26 cellular contexts compared by ENCODE assay signal in genomic region chr15:80755884-80756283, GRCh38. TPM values are rescaled to one million over a fixed set of nuclear protein-coding genes. Genes with fewer than 3 reads are reported as not detected.
"Had no signal": no experiment of that assay in that cellular context is flagged by ENCODE, and none has a peak within 500 bp of the region (broad histone marks: within the 10 kb centered on the region; RNA-seq: fewer than 3 reads in every experiment).

No MANE protein-coding gene starts in this region.

- H3K4me1 Mint-ChIP-seq: activated CD4-positive, alpha-beta T cell treated with anti-CD3 and anti-CD28 coated beads for 36 hours; activated naive CD8-positive, alpha-beta T cell treated with anti-CD3 and anti-CD28 coated beads for 36 hours had no signal

- H3K9me3 Mint-ChIP-seq: activated naive CD4-positive, alpha-beta T cell treated with anti-CD3 and anti-CD28 coated beads for 36 hours; activated naive CD8-positive, alpha-beta T cell treated with anti-CD3 and anti-CD28 coated beads for 36 hours; nephron progenitor cell; T-helper 2 cell treated with Interferon-gamma antibody and Interleukin-4, amounts not matched to agents 5 μg/mL and 100 μg/mL, for 36 hours had no signal

- H3K27me3 Mint-ChIP-seq: activated CD4-positive, alpha-beta T cell treated with anti-CD3 and anti-CD28 coated beads for 36 hours; activated naive CD8-positive, alpha-beta T cell treated with anti-CD3 and anti-CD28 coated beads for 36 hours; progenitor cell of endocrine pancreas had no signal

- FAIRE-seq: endothelial cell of umbilical vein had no signal

- H3K4me3 Mint-ChIP-seq: activated CD4-positive, alpha-beta T cell treated with anti-CD3 and anti-CD28 coated beads for 36 hours; activated CD8-positive, alpha-beta memory T cell treated with anti-CD3 and anti-CD28 coated beads, Interleukin-2, amount 10 ng/mL, durations not matched to agents 7 days and 5 days; activated CD8-positive, alpha-beta T cell treated with anti-CD3 and anti-CD28 coated beads, Interleukin-2, amount 10 ng/mL, durations not matched to agents 7 days and 5 days; activated naive CD4-positive, alpha-beta T cell treated with anti-CD3 and anti-CD28 coated beads for 36 hours; activated naive CD8-positive, alpha-beta T cell treated with anti-CD3 and anti-CD28 coated beads for 36 hours; nephron progenitor cell; T-helper 2 cell treated with Interferon-gamma antibody and Interleukin-4, amounts not matched to agents 5 μg/mL and 100 μg/mL, for 36 hours had no signal

- DNase-seq: activated CD4-positive, alpha-beta T cell treated with anti-CD3 and anti-CD28 coated beads for 36 hours; activated CD4-positive, CD25-positive, alpha-beta regulatory T cell; activated CD8-positive, alpha-beta memory T cell treated with anti-CD3 and anti-CD28 coated beads, Interleukin-2, amount 10 ng/mL, durations not matched to agents 7 days and 5 days; activated CD8-positive, alpha-beta T cell treated with anti-CD3 and anti-CD28 coated beads, Interleukin-2, amount 10 ng/mL, durations not matched to agents 7 days and 5 days; activated effector memory CD4-positive, alpha-beta T cell treated with Interleukin-2 at 50 U/mL for 16 hours; activated naive CD4-positive, alpha-beta T cell treated with anti-CD3 and anti-CD28 coated beads for 36 hours; activated naive CD8-positive, alpha-beta T cell treated with anti-CD3 and anti-CD28 coated beads for 36 hours; activated T-cell treated with anti-CD3 and anti-CD28 coated beads for 4 hours; adrenal gland; aorta; body of pancreas; cortex of kidney; foreskin fibroblast; islet precursor cell; midbrain; nephron progenitor cell; ovary; right lobe of liver; stimulated activated CD4-positive, alpha-beta T cell treated with anti-CD3 and anti-CD28 coated beads, Interleukin-2, amount 100 ng/mL, for 48 hours; stimulated activated naive CD8-positive, alpha-beta T cell treated with anti-CD3 and anti-CD28 coated beads, Interleukin-15, Interleukin-2, amounts not matched to agents 100 U/mL and 50 U/mL, for 24 hours; T-helper 1 cell; testis; transverse colon had no signal

- H3K36me3 ChIP-seq: adrenal gland, ovary, right lobe of liver had no signal

- H3K27me3 ChIP-seq: adrenal gland, body of pancreas, ovary, right lobe of liver, testis, transverse colon had no signal

- H3K27ac Mint-ChIP-seq: activated CD4-positive, alpha-beta T cell treated with anti-CD3 and anti-CD28 coated beads for 36 hours; activated CD8-positive, alpha-beta memory T cell treated with anti-CD3 and anti-CD28 coated beads, Interleukin-2, amount 10 ng/mL, durations not matched to agents 7 days and 5 days; activated CD8-positive, alpha-beta T cell treated with anti-CD3 and anti-CD28 coated beads, Interleukin-2, amount 10 ng/mL, durations not matched to agents 7 days and 5 days; activated naive CD4-positive, alpha-beta T cell treated with anti-CD3 and anti-CD28 coated beads for 36 hours; activated naive CD8-positive, alpha-beta T cell treated with anti-CD3 and anti-CD28 coated beads for 36 hours; nephron progenitor cell; progenitor cell of endocrine pancreas; T-helper 2 cell treated with Interferon-gamma antibody and Interleukin-4, amounts not matched to agents 5 μg/mL and 100 μg/mL, for 36 hours had no signal

- H3K4me3 ChIP-seq: adrenal gland, body of pancreas, ovary, right lobe of liver, testis, transverse colon had no signal

- H3K4me1 ChIP-seq: adrenal gland, testis, transverse colon had no signal

- H3K27ac ChIP-seq: adrenal gland, body of pancreas, ovary, right lobe of liver, testis, transverse colon had no signal

- H3K9me3 ChIP-seq: adrenal gland, body of pancreas, ovary, right lobe of liver, testis, transverse colon had no signal

- H3K36me3 Mint-ChIP-seq: activated CD8-positive, alpha-beta memory T cell treated with anti-CD3 and anti-CD28 coated beads, Interleukin-2, amount 10 ng/mL, durations not matched to agents 7 days and 5 days had no signal

- ATAC-seq: activated CD4-positive, alpha-beta T cell treated with anti-CD3 and anti-CD28 coated beads for 36 hours; activated CD8-positive, alpha-beta memory T cell treated with anti-CD3 and anti-CD28 coated beads, Interleukin-2, amount 10 ng/mL, durations not matched to agents 7 days and 5 days; activated CD8-positive, alpha-beta T cell treated with anti-CD3 and anti-CD28 coated beads, Interleukin-2, amount 10 ng/mL, durations not matched to agents 7 days and 5 days; body of pancreas; right lobe of liver; stimulated activated naive CD8-positive, alpha-beta T cell treated with anti-CD3 and anti-CD28 coated beads, Interleukin-15, Interleukin-2, amounts not matched to agents 100 U/mL and 50 U/mL, for 24 hours had no signal

RNA-seq across cellular contexts. Expression of gene CEMIP, which starts 23.3 kb away (rescaled TPM):
- total RNA-seq: activated CD8-positive, alpha-beta memory T cell treated with anti-CD3 and anti-CD28 coated beads, Interleukin-2, amount 10 ng/mL, durations not matched to agents 7 days and 5 days; activated CD8-positive, alpha-beta T cell treated with anti-CD3 and anti-CD28 coated beads, Interleukin-2, amount 10 ng/mL, durations not matched to agents 7 days and 5 days; activated naive CD4-positive, alpha-beta T cell treated with anti-CD3 and anti-CD28 coated beads for 36 hours; activated naive CD8-positive, alpha-beta T cell treated with anti-CD3 and anti-CD28 coated beads for 36 hours; endothelial cell of umbilical vein had no signal
